Comparison of ENCODE assay signal across 10 cellular contexts in the genomic region with DNA sequence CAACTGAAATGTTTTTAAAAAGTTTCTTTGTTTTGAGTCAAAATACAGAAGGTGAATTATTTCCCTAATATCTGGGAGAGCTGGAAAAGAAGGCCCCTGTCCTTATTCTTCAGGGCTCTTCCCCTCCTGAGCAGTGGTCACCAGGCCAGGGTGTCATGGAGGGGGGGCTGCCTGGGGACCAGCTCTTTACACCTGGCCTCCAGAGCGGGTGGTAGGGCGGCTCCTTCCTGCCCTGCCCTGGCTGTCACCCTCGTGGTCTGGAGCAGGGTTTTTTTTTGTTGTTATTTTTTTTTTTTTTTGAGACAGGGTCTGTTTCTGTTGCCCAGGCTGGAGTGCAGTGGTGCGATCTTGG. TPM values are rescaled to one million over a fixed set of nuclear protein-coding genes. Genes with fewer than 3 reads are reported as not detected.
DNase-seq lines count a peak whose midpoint lies in the region; ATAC-seq and TF ChIP-seq lines count a peak whose summit lies in the region.
"Had no signal": no experiment of that assay in that cellular context is flagged by ENCODE, and none has a peak within 500 bp of the region (broad histone marks: within the 10 kb centered on the region; RNA-seq: fewer than 3 reads in every experiment).

No MANE protein-coding gene starts in this region.

- H3K27me3 ChIP-seq in CD4-positive, alpha-beta memory T cell (ENCODE audit: insufficient read depth, low read length) = no peaks in the 10 kb centered on the region
- H3K27me3 ChIP-seq in fibroblast of lung (ENCODE audit: control insufficient read depth, insufficient read depth, low read length) = no peaks in the 10 kb centered on the region
- no peaks in the 10 kb centered on the region for H3K27me3 ChIP-seq in parathyroid adenoma (ENCODE audit: control insufficient read depth, insufficient read depth, low read length)

- peaks cover 6% of the 10 kb centered on the region for H3K36me3 ChIP-seq in CD4-positive, alpha-beta memory T cell (ENCODE audit: insufficient read depth, low read length)
- H3K36me3 ChIP-seq in fibroblast of lung (ENCODE audit: control insufficient read depth, insufficient read depth, low read length) (peaks cover 10% of the 10 kb centered on the region), parathyroid adenoma (ENCODE audit: control insufficient read depth, insufficient read depth, low read length) (no peaks in the 10 kb centered on the region)

- H3K36me3 Mint-ChIP-seq in CD4-positive, alpha-beta memory T cell = peaks cover 0 to 49% of the 10 kb centered on the region in 2 donors

- no peak for TF ChIP-seq CTCF in WI38 (IDR thresholded peaks at IDR 0.05; ENCODE audit: low read depth, low read length)
- no peak for TF ChIP-seq CTCF in fibroblast of lung (conservative IDR thresholded peaks at IDR 0.05 in 1 of 2, IDR thresholded peaks at IDR 0.05 in 1 of 2; ENCODE audit: low read depth in 1 of 2, low read length in 2 of 2)
- TF ChIP-seq CTCF in parathyroid adenoma (IDR thresholded peaks at IDR 0.05) = no peak

- CTCF ChIA-PET in CD4-positive, alpha-beta memory T cell (lab: Charles Lee; ENCODE audit: partially characterized antibody) = interaction anchor here (0.9 to 6.0 kb wide), 7 partner anchors 9 to 67 kb away, joined by 3 to 40 read pairs (median 3); partner anchors contain the start of gene FAAP20

- POLR2A ChIA-PET in CD4-positive, alpha-beta memory T cell (lab: Charles Lee; ENCODE audit: partially characterized antibody) = interaction anchor here (0.7 to 16.3 kb wide), 15 partner anchors 10 to 291 kb away, joined by 3 to 454 read pairs (median 6); partner anchors contain the start of genes FAAP20 and PANK4

- H3K4me1 ChIP-seq in CD4-positive, alpha-beta memory T cell (ENCODE audit: insufficient read depth, low read length) = peaks cover 87% of the 10 kb centered on the region
- peaks cover 25% of the 10 kb centered on the region for H3K4me1 ChIP-seq in fibroblast of lung (ENCODE audit: control insufficient read depth, extremely low read depth, insufficient read depth, low read length)
- H3K4me1 ChIP-seq in parathyroid adenoma = peaks cover under 1% of the 10 kb centered on the region

- H3K9me3 Mint-ChIP-seq in CD4-positive, alpha-beta memory T cell = peaks cover 0 to 5% (median 0%) of the 10 kb centered on the region in 8 donors

- H3K9ac ChIP-seq in fibroblast of lung (ENCODE audit: insufficient read depth, low read length) (no peak overlapping the region), parathyroid adenoma (no peak overlapping the region)

- no peak for ATAC-seq in GM19452 (IDR thresholded peaks at IDR 0.05; ENCODE audit: unreplicated experiment)
- ATAC-seq: HCT116 had no signal

- peak overlapping the region; percentile 94 to 100 (median 99) for H3K27ac Mint-ChIP-seq in CD4-positive, alpha-beta memory T cell

- intact Hi-C loops in CD4-positive, alpha-beta memory T cell (cut with micrococcal nuclease) = loop anchor here (1.0 kb wide), 2 partner anchors 21 to 67 kb away; no protein-coding TSS in a partner anchor

- peaks cover 0 to 4% of the 10 kb centered on the region in 2 donors for H3K27me3 Mint-ChIP-seq in CD4-positive, alpha-beta memory T cell

- H3K4me1 Mint-ChIP-seq in CD4-positive, alpha-beta memory T cell = peaks cover 48 to 86% (median 67%) of the 10 kb centered on the region in 4 donors

- peak overlapping the region; percentile 99 for H3K4me2 ChIP-seq in fibroblast of lung (ENCODE audit: extremely low read depth, insufficient read depth, low read length)
- peak overlapping the region; percentile 19 for H3K4me2 ChIP-seq in parathyroid adenoma (ENCODE audit: low read length)

- H3K4me3 Mint-ChIP-seq in CD4-positive, alpha-beta memory T cell = peak overlapping the region; percentile 92 to 99 (median 96)

- peaks cover 4% of the 10 kb centered on the region for H4K20me1 ChIP-seq in fibroblast of lung (ENCODE audit: control insufficient read depth, extremely low read depth, insufficient read depth, low read length)

- peak overlapping the region; percentile 90 to 97 for H3K4me3 ChIP-seq in CD4-positive, alpha-beta memory T cell (ENCODE audit: low read length in 2 of 2)
- H3K4me3 ChIP-seq in WI38 (ENCODE audit: low read depth, low read length) = peak overlapping the region; percentile 43; the same call in 1 of the 2 replicates
- peak overlapping the region in 1 of 4 experiments; percentile 90 for H3K4me3 ChIP-seq in fibroblast of lung (replicated peaks in 1 of 4; ENCODE audit: control extremely low read depth in 1 of 4, insufficient read depth in 1 of 4, low read depth in 3 of 4, low read length in 4 of 4)
- H3K4me3 ChIP-seq in parathyroid adenoma (ENCODE audit: low read depth, low read length) = no peak overlapping the region

- peak; percentile 45 to 70 (median 58) for DNase-seq in CD4-positive, alpha-beta memory T cell
- DNase-seq in fibroblast of lung (ENCODE audit: low read depth in 2 of 2) = no peak
- no peak for DNase-seq in RKO (ENCODE audit: low spot score)
- DNase-seq in OCI-M2 (lab: John Stamatoyannopoulos, UW; ENCODE audit: unreplicated experiment) = no peak
- DNase-seq in H4 (ENCODE audit: low spot score) = no peak
- DNase-seq: NCI-H1436 had no signal

- no peaks in the 10 kb centered on the region for H3K9me3 ChIP-seq in CD4-positive, alpha-beta memory T cell (ENCODE audit: control insufficient read depth in 1 of 2, low read length in 2 of 2)
- H3K9me3 ChIP-seq in fibroblast of lung (ENCODE audit: control insufficient read depth, insufficient read depth, low read depth, low read length) (no peaks in the 10 kb centered on the region), parathyroid adenoma (ENCODE audit: control insufficient read depth, low read length) (no peaks in the 10 kb centered on the region)

- peak overlapping the region; percentile 84 for H3K27ac ChIP-seq in CD4-positive, alpha-beta memory T cell (ENCODE audit: low read depth, low read length)
- H3K27ac ChIP-seq in fibroblast of lung (ENCODE audit: insufficient read depth, low read length) (peak overlapping the region; percentile 50), parathyroid adenoma (no peak overlapping the region)

- H2AFZ ChIP-seq in fibroblast of lung (ENCODE audit: low read length) (no peak overlapping the region), parathyroid adenoma (no peak overlapping the region)

- H3K79me2 ChIP-seq in fibroblast of lung (ENCODE audit: control insufficient read depth, insufficient read depth, low read length) (peaks cover 96% of the 10 kb centered on the region), parathyroid adenoma (peaks cover 75% of the 10 kb centered on the region)

RNA-seq across cellular contexts. Expression of gene SKI, which starts 6.6 kb away (rescaled TPM):
- 100 to 1,000 TPM in 1 of 2 experiments, 10 to 100 TPM in 1; 96.1 to 104 TPM for total RNA-seq in CD4-positive, alpha-beta memory T cell
- polyA plus RNA-seq in CD4-positive, alpha-beta memory T cell = under 1 TPM; 0.08 to 0.86 TPM
- total RNA-seq in fibroblast of lung = 18.0 and 21.8 TPM in 2 replicates
- 11.6 and 18.3 TPM in 2 replicates for polyA plus RNA-seq in fibroblast of lung
- 30.8 and 38.0 TPM in 2 replicates for polyA plus RNA-seq in fibroblast of lung (2012)
- 18.0 and 19.2 TPM in 2 replicates for polyA minus RNA-seq in fibroblast of lung (ENCODE audit: low replicate concordance)
- total RNA-seq in H4 (2014; rRNA removed; shearing (Covaris generic)) = 3.3 and 172 TPM in 2 replicates

RNA-seq across cellular contexts. Expression of gene FAAP20, which starts 40.2 kb away (rescaled TPM):
- total RNA-seq in CD4-positive, alpha-beta memory T cell = 10 to 100 TPM; 38.4 to 40.8 TPM
- polyA plus RNA-seq in CD4-positive, alpha-beta memory T cell = 10 to 100 TPM; 54.2 to 58.9 TPM
- total RNA-seq in fibroblast of lung = 21.5 and 23.1 TPM in 2 replicates
- polyA plus RNA-seq in fibroblast of lung = 8.2 and 9.7 TPM in 2 replicates
- 39.4 and 46.3 TPM in 2 replicates for polyA plus RNA-seq in fibroblast of lung (2012)
- 6.5 and 10.0 TPM in 2 replicates for polyA minus RNA-seq in fibroblast of lung (ENCODE audit: low replicate concordance)
- total RNA-seq in H4 (2014; rRNA removed; shearing (Covaris generic)) = 24.5 and 28.5 TPM in 2 replicates

Comparison
In these comparisons a context has a peak if more than half of its experiments do, and no peak if none do; other contexts are left out.
1. DNase-seq: peak in CD4-positive, alpha-beta memory T cell (5 of 5); none in fibroblast of lung (0 of 2), RKO (single experiment), OCI-M2 (single experiment) and H4 (single experiment).